Comparison of ENCODE assay signal across 17 cellular contexts in the genomic region with DNA sequence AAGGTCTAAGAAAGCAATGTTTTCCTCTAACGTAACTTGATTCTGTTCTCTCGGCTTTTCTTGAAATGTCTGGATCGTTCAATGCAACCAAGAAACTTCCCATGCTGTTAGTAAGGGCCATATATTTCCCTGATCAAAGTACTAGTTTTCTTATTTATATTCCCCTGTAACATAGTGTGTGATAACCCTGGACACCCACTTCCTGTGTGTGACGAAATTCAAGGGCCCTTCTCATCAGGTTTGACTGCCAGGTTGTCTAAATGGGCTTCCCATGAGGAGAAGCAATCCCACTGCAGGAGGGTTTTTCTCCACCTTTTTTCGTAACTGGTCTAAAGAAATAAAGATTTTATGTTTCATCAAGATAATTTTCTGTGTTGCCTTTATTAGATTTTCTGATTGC.
DNase-seq lines count a peak whose midpoint lies in the region; ATAC-seq and TF ChIP-seq lines count a peak whose summit lies in the region.
"Had no signal": no experiment of that assay in that cellular context is flagged by ENCODE, and none has a peak within 500 bp of the region (broad histone marks: within the 10 kb centered on the region; RNA-seq: fewer than 3 reads in every experiment).

No MANE protein-coding gene starts in this region.

- H3K4me2 ChIP-seq in DND-41 (ENCODE audit: insufficient read depth, low read length) = no peak overlapping the region
- H3K4me2 ChIP-seq: A549 had no signal

- no peak overlapping the region for H3K27ac ChIP-seq in CD4-positive, alpha-beta T cell (ENCODE audit: low read depth, low read length)
- H3K27ac ChIP-seq in DND-41 (ENCODE audit: low read length) = no peak overlapping the region
- H3K27ac ChIP-seq in left lung = no peak overlapping the region
- H3K27ac ChIP-seq: A549, C4-2B had no signal

- POLR2A ChIA-PET in CD4-positive, alpha-beta T cell (lab: Charles Lee) = no interaction called here

- DNase-seq in activated CD8-positive, alpha-beta memory T cell treated with anti-CD3 and anti-CD28 coated beads, Interleukin-2, amount 50 U/mL, for 48 hours = peak; percentile 35
- DNase-seq in activated CD8-positive, alpha-beta memory T cell treated with anti-CD3 and anti-CD28 coated beads for 24 hours = no peak
- DNase-seq in CD4-positive, alpha-beta T cell = no peak
- DNase-seq in DND-41 (no peak), left lung (no peak), chondrocyte (ENCODE audit: low spot score) (no peak), GDM1 (lab: John Stamatoyannopoulos, UW) (no peak)
- DNase-seq: COR-L47, DMS153, DMS79 treated with DMSO at 0.1 percent for 48 hours, HCEC 1CT, HFFc6 had no signal

- H3K4me3 Mint-ChIP-seq in CD4-positive, alpha-beta T cell = no peak overlapping the region
- no peak overlapping the region for H3K4me3 Mint-ChIP-seq in chondrocyte (ENCODE audit: unreplicated experiment)
- H3K4me3 Mint-ChIP-seq: CD8-positive, alpha-beta T cell; HFFc6 had no signal

- ATAC-seq in CD4-positive, alpha-beta T cell (ENCODE audit: poor library complexity) = peak; percentile 54
- 0 out of 3 replicates have a peak, but pooled peaks have one; percentile 39 for ATAC-seq in DND-41 (ENCODE audit: insufficient read depth, low read depth)
- ATAC-seq in left lung = peak; percentile 50
- ATAC-seq in HG03135 (IDR thresholded peaks at IDR 0.05; ENCODE audit: unreplicated experiment) = no peak
- ATAC-seq: A549; CD8-positive, alpha-beta T cell had no signal

- H3K27me3 ChIP-seq in CD4-positive, alpha-beta T cell (ENCODE audit: control insufficient read depth, insufficient read depth, low read length) = no peaks in the 10 kb centered on the region
- H3K27me3 ChIP-seq in DND-41 (ENCODE audit: insufficient read depth, low read length, poor library complexity) (peaks cover 11% of the 10 kb centered on the region), left lung (no peaks in the 10 kb centered on the region)
- H3K27me3 ChIP-seq: BE2C had no signal

- no peaks in the 10 kb centered on the region for H3K9me3 Mint-ChIP-seq in CD4-positive, alpha-beta T cell
- H3K9me3 Mint-ChIP-seq in chondrocyte (ENCODE audit: low read depth) = no peaks in the 10 kb centered on the region
- H3K9me3 Mint-ChIP-seq: CD8-positive, alpha-beta T cell; HFFc6 had no signal

- H3K4me1 Mint-ChIP-seq in CD4-positive, alpha-beta T cell (ENCODE audit: low read depth) = peaks cover 15% of the 10 kb centered on the region
- peaks cover 10% of the 10 kb centered on the region for H3K4me1 Mint-ChIP-seq in chondrocyte (ENCODE audit: low read depth)

- H3K36me3 Mint-ChIP-seq in CD4-positive, alpha-beta T cell (ENCODE audit: low read depth) = no peaks in the 10 kb centered on the region
- no peaks in the 10 kb centered on the region for H3K36me3 Mint-ChIP-seq in chondrocyte (ENCODE audit: low read depth)
- H3K36me3 Mint-ChIP-seq: CD8-positive, alpha-beta T cell had no signal

- no peaks in the 10 kb centered on the region for H3K9me3 ChIP-seq in CD4-positive, alpha-beta T cell (ENCODE audit: control insufficient read depth, low read length)
- H3K9me3 ChIP-seq in DND-41 (ENCODE audit: insufficient read depth, low read length, severe bottlenecking) = no peaks in the 10 kb centered on the region
- H3K9me3 ChIP-seq in left lung = no peaks in the 10 kb centered on the region
- H3K9me3 ChIP-seq: A549, BE2C had no signal

- H4K20me1 ChIP-seq in DND-41 (ENCODE audit: insufficient read depth, low read length) = peaks cover 2% of the 10 kb centered on the region; the same call in 1 of the 2 replicates

- H3K4me3 ChIP-seq in DND-41 (ENCODE audit: low read depth in 1 of 2, low read length in 2 of 2) (no peak overlapping the region), left lung (no peak overlapping the region)
- H3K4me3 ChIP-seq: A549 had no signal

- no peaks in the 10 kb centered on the region for H3K79me2 ChIP-seq in DND-41 (ENCODE audit: insufficient read depth, low read length)

- H2AFZ ChIP-seq in DND-41 (ENCODE audit: low read depth, low read length) = no peak overlapping the region

- no peaks in the 10 kb centered on the region for H3K27me3 Mint-ChIP-seq in CD4-positive, alpha-beta T cell
- H3K27me3 Mint-ChIP-seq in chondrocyte (ENCODE audit: low read depth) = no peaks in the 10 kb centered on the region

- H3K27ac Mint-ChIP-seq in CD4-positive, alpha-beta T cell = peak overlapping the region; percentile 64
- H3K27ac Mint-ChIP-seq in chondrocyte (ENCODE audit: unreplicated experiment) = no peak overlapping the region
- H3K27ac Mint-ChIP-seq: HFFc6 had no signal

- H3K36me3 ChIP-seq in DND-41 (ENCODE audit: insufficient read depth, low read length) (no peaks in the 10 kb centered on the region), left lung (no peaks in the 10 kb centered on the region)
- H3K36me3 ChIP-seq: BE2C had no signal

- H3K9ac ChIP-seq in DND-41 (ENCODE audit: low read depth, low read length) = no peak overlapping the region

- CTCF ChIA-PET in CD4-positive, alpha-beta T cell (lab: Charles Lee) = no interaction called here

- TF ChIP-seq CTCF in CD4-positive, alpha-beta T cell (IDR thresholded peaks at IDR 0.05) = no peak
- TF ChIP-seq CTCF in DND-41 (IDR thresholded peaks at IDR 0.05; ENCODE audit: borderline replicate concordance, extremely low read depth, low read length, poor library complexity, severe bottlenecking) (no peak), left lung (IDR thresholded peaks at IDR 0.05) (no peak), chondrocyte (IDR thresholded peaks at IDR 0.05) (no peak)

- H3K4me1 ChIP-seq in DND-41 (ENCODE audit: insufficient read depth, low read length) (no peaks in the 10 kb centered on the region), left lung (no peaks in the 10 kb centered on the region)
- H3K4me1 ChIP-seq: A549 had no signal

- intact Hi-C loops in CD4-positive, alpha-beta T cell (cut with DNase I, micrococcal nuclease) = no loop called here
- intact Hi-C loops in left lung (cut with DNase I) = no loop called here
